Comparison of ENCODE assay signal across 10 cellular contexts in genomic region chr10:42952358-42952757, GRCh38.
DNase-seq lines count a peak whose midpoint lies in the region; ATAC-seq and TF ChIP-seq lines count a peak whose summit lies in the region.
"Had no signal": no experiment of that assay in that cellular context is flagged by ENCODE, and none has a peak within 500 bp of the region (broad histone marks: within the 10 kb centered on the region; RNA-seq: fewer than 3 reads in every experiment).

No MANE protein-coding gene starts in this region.

- H3K4me2 ChIP-seq in GM23248 (ENCODE audit: unreplicated experiment): no peak overlapping the region
- peak overlapping the region; percentile 65 for H3K4me2 ChIP-seq in trophoblast cell (ENCODE audit: low read length)

- H3K9me3 ChIP-seq in GM23248 (ENCODE audit: low read depth): no peaks in the 10 kb centered on the region
- H3K9me3 ChIP-seq in Panc1 (ENCODE audit: control insufficient read depth, insufficient read depth, low read depth, low read length): no peaks in the 10 kb centered on the region
- no peaks in the 10 kb centered on the region for H3K9me3 ChIP-seq in cardiac muscle cell (ENCODE audit: low read depth)
- H3K9me3 ChIP-seq in trophoblast cell (ENCODE audit: insufficient read depth, low read depth, low read length): no peaks in the 10 kb centered on the region
- H3K9me3 ChIP-seq: thoracic aorta had no signal

- H4K91ac ChIP-seq in trophoblast cell (ENCODE audit: low read depth, low read length): no peak overlapping the region

- H3K23ac ChIP-seq in trophoblast cell (ENCODE audit: low read length): no peak overlapping the region

- DNase-seq in GM23248 (peak; percentile 26), Panc1 (ENCODE audit: low read depth, low spot score) (no peak), cardiac muscle cell (ENCODE audit: low read depth in 1 of 2, low spot score in 1 of 2) (peak in 1 of 2 donors; percentile 54), trophoblast cell (peak; percentile 39 to 68), NAMALWA (ENCODE audit: low spot score) (no peak)
- DNase-seq: NCI-H2081 treated with DMSO at 0.1 percent for 48 hours had no signal

- no peaks in the 10 kb centered on the region for H3K79me1 ChIP-seq in trophoblast cell (ENCODE audit: low read length)

- H2BK120ac ChIP-seq in trophoblast cell (ENCODE audit: insufficient read depth, low read length, poor library complexity): no peak overlapping the region

- H3K36me3 ChIP-seq in GM23248 (ENCODE audit: low read depth) (no peaks in the 10 kb centered on the region), Panc1 (ENCODE audit: control insufficient read depth, insufficient read depth, low read length) (no peaks in the 10 kb centered on the region), cardiac muscle cell (no peaks in the 10 kb centered on the region), trophoblast cell (ENCODE audit: control insufficient read depth in 1 of 2, insufficient read depth in 2 of 2, low read length in 2 of 2) (no peaks in the 10 kb centered on the region)
- H3K36me3 ChIP-seq: thoracic aorta had no signal

- no peaks in the 10 kb centered on the region for H3K4me1 ChIP-seq in GM23248 (ENCODE audit: insufficient read depth)
- H3K4me1 ChIP-seq in Panc1 (ENCODE audit: control insufficient read depth, insufficient read depth, low read length): 0 out of 2 replicates have a peak, but pooled peaks cover 6% of the 10 kb centered on the region
- no peaks in the 10 kb centered on the region for H3K4me1 ChIP-seq in cardiac muscle cell (ENCODE audit: low read depth)
- peaks cover 7 to 8% of the 10 kb centered on the region in 2 experiments for H3K4me1 ChIP-seq in trophoblast cell (ENCODE audit: control insufficient read depth in 1 of 2, insufficient read depth in 2 of 2, low read length in 2 of 2)

- H3K14ac ChIP-seq in trophoblast cell (ENCODE audit: low read length): no peak overlapping the region

- intact Hi-C loops in Panc1 (cut with micrococcal nuclease; ENCODE audit: unreplicated experiment): no loop called here

- no peak overlapping the region for H2BK12ac ChIP-seq in trophoblast cell (ENCODE audit: low read length)

- H3F3A ChIP-seq in GM23248 (ENCODE audit: insufficient read depth): no peaks in the 10 kb centered on the region

- WGBS in GM23248 (ENCODE audit: low coverage in 1 of 2, low lambda C conversion rate in 2 of 2, missing lambda C conversion rate in 2 of 2), 2 experiments: 16 to 18% methylated on average over 14 of the region's 14 CpGs
- no CpG with 5 or more reads among the region's 14 CpGs for WGBS in trophoblast cell (ENCODE audit: extremely low coverage, insufficient coverage, insufficient read length)

- H3K27me3 ChIP-seq in GM23248 (replicated peaks; ENCODE audit: insufficient read depth): peaks cover 36% of the 10 kb centered on the region
- H3K27me3 ChIP-seq in Panc1 (ENCODE audit: control insufficient read depth, insufficient read depth, low read length): no peaks in the 10 kb centered on the region
- H3K27me3 ChIP-seq in cardiac muscle cell: no peaks in the 10 kb centered on the region
- no peaks in the 10 kb centered on the region for H3K27me3 ChIP-seq in trophoblast cell (ENCODE audit: insufficient read depth, low read length)

- H3K79me2 ChIP-seq in GM23248 (ENCODE audit: insufficient read depth): no peaks in the 10 kb centered on the region
- H3K79me2 ChIP-seq in trophoblast cell (ENCODE audit: control insufficient read depth, insufficient read depth, low read length, poor library complexity): no peaks in the 10 kb centered on the region

- H3K4ac ChIP-seq in trophoblast cell (ENCODE audit: low read depth, low read length): no peak overlapping the region

- H3K9ac ChIP-seq in GM23248: no peak overlapping the region
- H3K9ac ChIP-seq in trophoblast cell (ENCODE audit: low read length): no peak overlapping the region

- no peak for TF ChIP-seq CTCF in Panc1 (IDR thresholded peaks at IDR 0.05)
- TF ChIP-seq CTCF in cardiac muscle cell (IDR thresholded peaks at IDR 0.05; ENCODE audit: low read depth, low read length): peak; percentile 2

- POLR2A ChIA-PET in Panc1 (lab: Charles Lee): interaction anchor here (0.8 kb wide), 1 partner anchor 14 kb away, joined by 7 read pairs; no protein-coding TSS in a partner anchor

- CTCF ChIA-PET in Panc1 (lab: Charles Lee): no interaction called here

- no peak overlapping the region for H4K8ac ChIP-seq in trophoblast cell (ENCODE audit: low read depth, low read length)

- in situ Hi-C loops in GM23248 (cut with MboI) (no loop called here), Panc1 (cut with HindIII; ENCODE audit: low pct_unique_long_range_greater_than_20kb, low sequenced_read_pairs) (no loop called here)

- no peak overlapping the region for H2BK5ac ChIP-seq in trophoblast cell (ENCODE audit: low read depth, low read length, poor library complexity)

- H2AK5ac ChIP-seq in trophoblast cell (ENCODE audit: low read length): no peak overlapping the region

- H4K20me1 ChIP-seq in GM23248 (ENCODE audit: insufficient read depth): no peaks in the 10 kb centered on the region

- H3K27ac ChIP-seq in GM23248: no peak overlapping the region
- 0 out of 2 replicates have a peak overlapping the region, but pooled peaks have one; percentile 4 for H3K27ac ChIP-seq in Panc1 (ENCODE audit: low read length)
- H3K27ac ChIP-seq in cardiac muscle cell: no peak overlapping the region
- no peak overlapping the region for H3K27ac ChIP-seq in trophoblast cell (ENCODE audit: low read depth, low read length)
- H3K27ac ChIP-seq: thoracic aorta had no signal

- H2AFZ ChIP-seq in GM23248: no peak overlapping the region
- H2AFZ ChIP-seq in trophoblast cell (ENCODE audit: insufficient read depth, low read length, poor library complexity): no peak overlapping the region

- ATAC-seq in Panc1 (peak; percentile 86), GM21528 (IDR thresholded peaks at IDR 0.05; ENCODE audit: low FRiP score, unreplicated experiment) (no peak), HG03432 (IDR thresholded peaks at IDR 0.05; ENCODE audit: unreplicated experiment) (no peak), GM21390 (IDR thresholded peaks at IDR 0.05; ENCODE audit: unreplicated experiment) (no peak)

- no TSS peak for BruUV-seq in Panc1 (replicated peaks; lab: Mats Ljungman, UMichigan)

- no peak overlapping the region for H3K4me3 ChIP-seq in GM23248
- H3K4me3 ChIP-seq in Panc1 (ENCODE audit: low read depth in 2 of 2, low read length in 2 of 2): no peak overlapping the region
- H3K4me3 ChIP-seq in cardiac muscle cell: no peak overlapping the region
- no peak overlapping the region for H3K4me3 ChIP-seq in trophoblast cell (ENCODE audit: low read depth, low read length)
- H3K4me3 ChIP-seq: thoracic aorta had no signal

- H4K12ac ChIP-seq in trophoblast cell (ENCODE audit: low read depth, low read length): no peak overlapping the region

- H3K9me2 ChIP-seq in GM23248 (ENCODE audit: insufficient read depth): no peaks in the 10 kb centered on the region

- H3K18ac ChIP-seq in trophoblast cell (ENCODE audit: low read length): no peak overlapping the region

Comparison
In these comparisons a context has a peak if more than half of its experiments do, and no peak if none do; other contexts are left out.
1. DNase-seq: peak in GM23248 (single experiment) and trophoblast cell (2 of 2); none in Panc1 (single experiment) and NAMALWA (single experiment).